1 cellular context compared by ENCODE assay signal in genomic region chr17:18183334-18184142, GRCh38.
A peak's percentile ranks its signal among the peaks of the same experiment; 100 is the strongest.
TF ChIP-seq lines count a peak whose summit lies in the region.

Gene ALKBH5 (plus strand): TSS chr17:18183828. CDS start chr17:18184244, 416 bp downstream.

TF ChIP-seq in HEK293, 187 proteins besides CTCF, POLR2A, EP300 and RAD21 (continued from another document):
- TF ChIP-seq HOXC10 (CRISPR knock-in tag; IDR thresholded peaks at IDR 0.05) (0 out of 2 replicates have a peak, but pooled peaks have one; percentile 51), ZNF704 (tag by site-specific recombination; IDR thresholded peaks at IDR 0.05) (no peak), ZXDB (tag by site-specific recombination; IDR thresholded peaks at IDR 0.05) (peak; percentile 30), ZBTB8A (tag by site-specific recombination; IDR thresholded peaks at IDR 0.05) (peak; percentile 83), ZBTB1 (tag by site-specific recombination; IDR thresholded peaks at IDR 0.05) (no peak), ZNF394 (tag by site-specific recombination; IDR thresholded peaks at IDR 0.05; ENCODE audit: borderline replicate concordance) (0 out of 2 replicates have a peak, but pooled peaks have one; percentile 26), SCRT1 (tag by site-specific recombination; IDR thresholded peaks at IDR 0.05; ENCODE audit: borderline replicate concordance) (no peak)
